ENCODE assay signal across 1 cellular context in genomic region chr3:33439421-33440327, GRCh38.
TF ChIP-seq lines count a peak whose summit lies in the region.

No MANE protein-coding gene starts in this region.

TF ChIP-seq in K562, 482 proteins besides CTCF, POLR2A, EP300 and RAD21 (continued from another document and continues in another):
- TF ChIP-seq ZNF407 (IDR thresholded peaks at IDR 0.05; ENCODE audit: low read depth), result no peak
- no peak for TF ChIP-seq ZNF395 (CRISPR knock-in tag; IDR thresholded peaks at IDR 0.05)
- peak; percentile 88 for TF ChIP-seq POLR2G (IDR thresholded peaks at IDR 0.05; ENCODE audit: low read depth, low read length)
- TF ChIP-seq ZNF444 (CRISPR knock-in tag; IDR thresholded peaks at IDR 0.05), result no peak
- no peak for TF ChIP-seq TFAM (CRISPR knock-in tag; conservative IDR thresholded peaks at IDR 0.05)
- no peak for TF ChIP-seq SRSF7 (optimal IDR thresholded peaks at IDR 0.05; ENCODE audit: low read depth, low read length)
- no peak for TF ChIP-seq PCBP2 (IDR thresholded peaks at IDR 0.05; ENCODE audit: low read depth, low read length, poor library complexity, severe bottlenecking)
- no peak for TF ChIP-seq NFE2 (IDR thresholded peaks at IDR 0.05; ENCODE audit: low read depth)
- TF ChIP-seq IRF2 (CRISPR knock-in tag; IDR thresholded peaks at IDR 0.05), result no peak
- no peak for TF ChIP-seq GTF2B (IDR thresholded peaks at IDR 0.05; ENCODE audit: extremely low read depth, insufficient read length)
- TF ChIP-seq CEBPZ (IDR thresholded peaks at IDR 0.05; ENCODE audit: borderline replicate concordance, low read depth, low read length), result no peak
- TF ChIP-seq ATF1 (CRISPR knock-in tag; IDR thresholded peaks at IDR 0.05), result no peak
- TF ChIP-seq ATF1 (tag; IDR thresholded peaks at IDR 0.05), result peak; percentile 40
- no peak; the same call in 1 of the 2 replicates for TF ChIP-seq SP1 (CRISPR knock-in tag; IDR thresholded peaks at IDR 0.05)
- no peak for TF ChIP-seq DPF2 (IDR thresholded peaks at IDR 0.05)
- no peak for TF ChIP-seq ZNF740 (CRISPR knock-in tag; IDR thresholded peaks at IDR 0.05)
- TF ChIP-seq ZNF740 (tag; IDR thresholded peaks at IDR 0.05), result 0 out of 4 replicates have a peak, but pooled peaks of 1 of the 2 experiments have one; percentile 33
- no peak for TF ChIP-seq RBM34 (IDR thresholded peaks at IDR 0.05; ENCODE audit: borderline replicate concordance, insufficient read depth, low read length)
- no peak for TF ChIP-seq CSDE1 (IDR thresholded peaks at IDR 0.05)
- TF ChIP-seq RBM25 (IDR thresholded peaks at IDR 0.05; ENCODE audit: low read depth, low read length, severe bottlenecking), result no peak
- peak; percentile 76; the same call in 1 of the 2 replicates for TF ChIP-seq MTA3 (IDR thresholded peaks at IDR 0.05; ENCODE audit: borderline replicate concordance)
- TF ChIP-seq RREB1 (CRISPR knock-in tag; IDR thresholded peaks at IDR 0.05), result no peak
- TF ChIP-seq NFYB (IDR thresholded peaks at IDR 0.05; ENCODE audit: extremely low read depth, insufficient read length), result no peak
- no peak for TF ChIP-seq ZNF347 (CRISPR knock-in tag; IDR thresholded peaks at IDR 0.05; ENCODE audit: low read depth)
- TF ChIP-seq CBFB (CRISPR knock-in tag; IDR thresholded peaks at IDR 0.05), result no peak
- TF ChIP-seq SRSF1 (IDR thresholded peaks at IDR 0.05; ENCODE audit: low read depth, low read length), result no peak
- no peak; the same call in 1 of the 2 replicates for TF ChIP-seq NR4A1 (CRISPR knock-in tag; IDR thresholded peaks at IDR 0.05)
- TF ChIP-seq NR4A1 (tag; IDR thresholded peaks at IDR 0.05), result no peak; the same call in 1 of the 2 replicates
- TF ChIP-seq MED1 (CRISPR knock-in tag; IDR thresholded peaks at IDR 0.05; ENCODE audit: borderline replicate concordance), result no peak
- TF ChIP-seq ZBTB34 (CRISPR knock-in tag; IDR thresholded peaks at IDR 0.05), result no peak
- no peak for TF ChIP-seq ZEB2 (IDR thresholded peaks at IDR 0.05)
- no peak for TF ChIP-seq OTX1 (CRISPR knock-in tag; IDR thresholded peaks at IDR 0.05)
- no peak for TF ChIP-seq U2AF1 (optimal IDR thresholded peaks at IDR 0.05; ENCODE audit: low read depth, low read length)
- no peak for TF ChIP-seq ZNF41 (CRISPR knock-in tag; conservative IDR thresholded peaks at IDR 0.05)
- no peak for TF ChIP-seq MCM7 (IDR thresholded peaks at IDR 0.05)
- TF ChIP-seq PRPF4 (IDR thresholded peaks at IDR 0.05; ENCODE audit: insufficient read depth, low read depth, low read length, poor library complexity, severe bottlenecking), result peak; percentile 74
- peak in 2 of 3 experiments; percentile 38 to 79 for TF ChIP-seq YY1 (IDR thresholded peaks at IDR 0.05; ENCODE audit: borderline replicate concordance in 1 of 3, control insufficient read depth in 1 of 3, extremely low read depth in 1 of 3, insufficient read depth in 3 of 3, insufficient read length in 1 of 3, insufficient replicate concordance in 2 of 3, low read depth in 1 of 3, low read length in 2 of 3)
- TF ChIP-seq ZNF408 (CRISPR knock-in tag; IDR thresholded peaks at IDR 0.05; ENCODE audit: low read depth), result no peak
- TF ChIP-seq ZNF24 (IDR thresholded peaks at IDR 0.05), result no peak
- no peak for TF ChIP-seq ELF4 (CRISPR knock-in tag; IDR thresholded peaks at IDR 0.05)
- no peak for TF ChIP-seq CCAR2 (IDR thresholded peaks at IDR 0.05; ENCODE audit: low read depth, low read length)
- TF ChIP-seq BRD4 (IDR thresholded peaks at IDR 0.05), result 0 out of 2 replicates have a peak, but pooled peaks have one; percentile 72
- TF ChIP-seq PHF20 (IDR thresholded peaks at IDR 0.05; ENCODE audit: partially characterized antibody), result no peak
